10 cellular contexts compared by ENCODE assay signal in genomic region chr15:78380143-78380542, GRCh38. TPM values are rescaled to one million over a fixed set of nuclear protein-coding genes. Genes with fewer than 3 reads are reported as not detected.
"Had no signal": no experiment of that assay in that cellular context is flagged by ENCODE, and none has a peak within 500 bp of the region (broad histone marks: within the 10 kb centered on the region; RNA-seq: fewer than 3 reads in every experiment).

No MANE protein-coding gene starts in this region.

RNA-seq across cellular contexts. Expression of gene CRABP1, which starts 40.0 kb away (rescaled TPM):
- total RNA-seq: activated naive CD8-positive, alpha-beta T cell treated with anti-CD3 and anti-CD28 coated beads for 36 hours; activated naive CD8-positive, alpha-beta T cell treated with anti-CD3 and anti-CD28 coated beads, Interleukin-2, amount 10 ng/mL, durations not matched to agents 7 days and 5 days; activated T-cell treated with anti-CD3 and anti-CD28 coated beads, Interleukin-2, amount 50 U/mL, for 4 hours; activated T-helper 1 cell treated with anti-CD3 and anti-CD28 coated beads, Interleukin-12 subunit alpha, Interleukin-12 subunit beta, Interleukin-2, Interleukin-4 antibody, amounts not matched to agents 30 ng/mL and 10 ng/mL and 1 ng/mL, durations not matched to agents 14 hours and 24 hours and 36 hours; activated T-helper 17 cell treated with anti-CD3 and anti-CD28 coated beads, Interleukin-2, amount 50 U/mL, for 72 hours; ascending aorta; bronchial epithelial cell; cardiac septum; chondrocyte had no signal
- polyA plus RNA-seq: aorta had no signal
